ENCODE assay signal across 14 cellular contexts in the genomic region with DNA sequence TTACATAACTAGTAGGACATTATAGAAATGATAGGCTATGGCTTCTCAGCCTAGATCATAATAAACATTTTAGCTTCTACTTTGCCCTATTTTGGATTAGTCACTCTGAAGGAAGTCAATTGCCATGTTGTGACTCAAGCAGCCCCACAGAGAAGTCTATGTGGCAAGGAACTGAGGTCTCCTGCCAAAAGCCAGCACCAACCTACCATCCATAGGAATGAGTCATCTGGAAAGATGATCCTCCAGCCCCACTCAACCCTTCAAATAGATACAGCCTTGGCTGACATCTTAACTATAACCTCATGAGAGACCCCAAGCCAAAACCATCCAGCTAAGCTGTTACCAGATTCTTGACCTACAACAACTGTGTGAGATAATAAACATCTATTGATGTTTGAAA.
DNase-seq lines count a peak whose midpoint lies in the region; TF ChIP-seq lines count a peak whose summit lies in the region.
"Had no signal": no experiment of that assay in that cellular context is flagged by ENCODE, and none has a peak within 500 bp of the region (broad histone marks: within the 10 kb centered on the region; RNA-seq: fewer than 3 reads in every experiment).

No MANE protein-coding gene starts in this region.

- H3K36me3 ChIP-seq in PC-9 (ENCODE audit: low read depth), result no peaks in the 10 kb centered on the region

- no peaks in the 10 kb centered on the region for H4K20me1 ChIP-seq in PC-9 (ENCODE audit: insufficient read depth)

- 0 out of 2 replicates have a peak overlapping the region, but pooled peaks have one; percentile 47 for H3K27ac ChIP-seq in PC-9
- no peak overlapping the region for H3K27ac ChIP-seq in substantia nigra (ENCODE audit: low read depth, low read length, poor library complexity, severe bottlenecking)

- BruUV-seq in PC-9 (replicated peaks; lab: Mats Ljungman, UMichigan), result no TSS peak

- no peaks in the 10 kb centered on the region for H3K79me2 ChIP-seq in PC-9 (ENCODE audit: low read depth)

- no peaks in the 10 kb centered on the region for H3K9me2 ChIP-seq in PC-9 (ENCODE audit: insufficient read depth)

- DNase-seq in ELR (ENCODE audit: low read depth), result peak; percentile 8
- DNase-seq in PC-9, result peak; percentile 10 to 68
- DNase-seq in epithelial cell of esophagus (ENCODE audit: low read depth), result peak; percentile 90
- peak; percentile 87 for DNase-seq in renal cortical epithelial cell (ENCODE audit: low read depth)
- no peak for DNase-seq in NCI-H2171 treated with DMSO at 0.1 percent for 48 hours (lab: John Stamatoyannopoulos, UW)
- no peak for DNase-seq in substantia nigra (lab: John Stamatoyannopoulos, UW)
- no peak for DNase-seq in NK-92 treated with Interleukin-12 subunit alpha and Interleukin-12 subunit beta, amount 100 ng/mL, for 24 hours (lab: John Stamatoyannopoulos, UW)
- DNase-seq: activated CD8-positive, alpha-beta memory T cell treated with anti-CD3 and anti-CD28 coated beads for 24 hours; activated naive CD8-positive, alpha-beta T cell treated with anti-CD3 and anti-CD28 coated beads for 36 hours; effector CD4-positive, alpha-beta T cell; H9; mucosa of descending colon; NCI-H187 treated with DMSO at 0.1 percent for 48 hours; retina had no signal

- H3K9me3 ChIP-seq in PC-9 (ENCODE audit: insufficient read depth, low read depth), result peaks cover 3% of the 10 kb centered on the region; the same call in 1 of the 2 replicates
- H3K9me3 ChIP-seq: mucosa of descending colon had no signal

- H2AFZ ChIP-seq in PC-9, result 0 out of 2 replicates have a peak overlapping the region, but pooled peaks have one; percentile 36

- 0 out of 2 replicates have a peak, but pooled peaks cover 4% of the 10 kb centered on the region for H3F3A ChIP-seq in PC-9 (ENCODE audit: insufficient read depth, low read depth)

- H3K27me3 ChIP-seq in PC-9 (ENCODE audit: insufficient read depth, low read depth), result no peaks in the 10 kb centered on the region

- peaks cover 17% of the 10 kb centered on the region for H3K4me1 ChIP-seq in PC-9 (replicated peaks; ENCODE audit: insufficient read depth)

- POLR2A ChIA-PET in PC-9 (lab: Charles Lee; ENCODE audit: unreplicated experiment), result interaction anchor here (0.6 kb wide), 1 partner anchor 26 kb away, joined by 3 read pairs; no protein-coding TSS in a partner anchor

- no peak overlapping the region for H3K4me2 ChIP-seq in PC-9

- no peak for TF ChIP-seq CTCF in PC-9 (conservative IDR thresholded peaks at IDR 0.05)
- TF ChIP-seq CTCF in epithelial cell of esophagus (IDR thresholded peaks at IDR 0.05; ENCODE audit: insufficient read depth, low read depth, low read length, missing control alignments), result no peak

- intact Hi-C loops in PC-9 (cut with micrococcal nuclease; ENCODE audit: unreplicated experiment), result no loop called here

- no peak overlapping the region for H3K4me3 ChIP-seq in PC-9
- no peak overlapping the region for H3K4me3 ChIP-seq in epithelial cell of esophagus (ENCODE audit: low read length)
- H3K4me3 ChIP-seq: mucosa of descending colon had no signal

- CTCF ChIA-PET in PC-9 (lab: Charles Lee), result no interaction called here

Comparison
In these comparisons a context has a peak if more than half of its experiments do, and no peak if none do; other contexts are left out.
1. DNase-seq: peak in ELR (single experiment), PC-9 (2 of 2), epithelial cell of esophagus (single experiment) and renal cortical epithelial cell (single experiment); none in NCI-H2171 treated with DMSO at 0.1 percent for 48 hours (single experiment), substantia nigra (0 of 49) and NK-92 treated with Interleukin-12 subunit alpha and Interleukin-12 subunit beta, amount 100 ng/mL, for 24 hours (single experiment).